1 cellular context compared by ENCODE assay signal in the genomic region with DNA sequence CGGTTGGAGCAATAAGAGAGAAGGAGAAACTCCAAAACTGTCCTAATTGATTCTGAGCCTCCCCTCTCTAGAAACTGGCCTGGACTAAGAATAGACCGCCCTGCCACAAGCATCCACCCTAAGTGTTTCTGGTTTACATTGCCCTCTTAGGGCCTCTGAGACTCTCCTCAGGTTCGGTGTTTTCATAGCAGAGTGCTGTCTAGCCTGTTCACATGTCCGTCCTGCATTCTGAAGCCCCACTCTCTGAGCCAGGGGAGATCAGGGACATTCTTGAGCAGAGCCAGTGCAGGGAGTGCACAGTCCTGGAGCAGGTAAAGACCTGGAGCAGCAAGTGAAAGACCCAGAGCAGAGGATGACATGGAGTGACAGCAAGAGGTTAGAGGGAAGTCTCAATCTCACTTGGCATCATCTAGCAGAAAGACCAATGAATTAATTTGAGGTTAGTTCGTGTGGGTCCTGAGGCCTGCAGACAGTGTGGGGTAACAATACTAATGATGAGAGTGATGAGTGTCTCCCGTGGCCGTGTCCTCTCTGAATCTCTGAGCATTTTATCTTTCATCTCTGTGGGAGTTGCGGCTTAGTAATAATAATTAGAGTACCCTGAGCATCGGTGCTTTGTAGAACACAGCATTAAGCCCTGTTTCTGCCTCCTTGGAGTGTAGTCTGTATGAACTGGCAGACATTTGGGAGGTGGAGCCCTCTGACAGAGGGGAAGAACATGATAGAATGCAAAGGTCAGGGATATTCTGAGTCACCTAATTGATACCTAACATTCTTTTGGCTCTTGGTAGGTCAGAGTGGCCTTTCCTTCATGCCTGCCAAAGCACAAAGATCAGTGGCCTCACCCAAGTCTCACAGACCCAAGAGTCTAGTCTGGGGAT.
TF ChIP-seq lines count a peak whose summit lies in the region.

No MANE protein-coding gene starts in this region.

TF ChIP-seq in GM12878, 131 proteins besides CTCF, POLR2A, EP300 and RAD21:
- TF ChIP-seq NR2F1 (conservative IDR thresholded peaks at IDR 0.05) = peak; percentile 95
- TF ChIP-seq PKNOX1 (IDR thresholded peaks at IDR 0.05) = peak; percentile 25; the same call in 1 of the 2 replicates
- no peak for TF ChIP-seq MAX (IDR thresholded peaks at IDR 0.05; ENCODE audit: low read depth, low read length)
- no peak for TF ChIP-seq HDGF (IDR thresholded peaks at IDR 0.05)
- TF ChIP-seq MTA2 (IDR thresholded peaks at IDR 0.05; ENCODE audit: low read depth) = 0 out of 2 replicates have a peak, but pooled peaks have one; percentile 8
- no peak for TF ChIP-seq IRF3 (IDR thresholded peaks at IDR 0.05)
